In the genomic region with DNA sequence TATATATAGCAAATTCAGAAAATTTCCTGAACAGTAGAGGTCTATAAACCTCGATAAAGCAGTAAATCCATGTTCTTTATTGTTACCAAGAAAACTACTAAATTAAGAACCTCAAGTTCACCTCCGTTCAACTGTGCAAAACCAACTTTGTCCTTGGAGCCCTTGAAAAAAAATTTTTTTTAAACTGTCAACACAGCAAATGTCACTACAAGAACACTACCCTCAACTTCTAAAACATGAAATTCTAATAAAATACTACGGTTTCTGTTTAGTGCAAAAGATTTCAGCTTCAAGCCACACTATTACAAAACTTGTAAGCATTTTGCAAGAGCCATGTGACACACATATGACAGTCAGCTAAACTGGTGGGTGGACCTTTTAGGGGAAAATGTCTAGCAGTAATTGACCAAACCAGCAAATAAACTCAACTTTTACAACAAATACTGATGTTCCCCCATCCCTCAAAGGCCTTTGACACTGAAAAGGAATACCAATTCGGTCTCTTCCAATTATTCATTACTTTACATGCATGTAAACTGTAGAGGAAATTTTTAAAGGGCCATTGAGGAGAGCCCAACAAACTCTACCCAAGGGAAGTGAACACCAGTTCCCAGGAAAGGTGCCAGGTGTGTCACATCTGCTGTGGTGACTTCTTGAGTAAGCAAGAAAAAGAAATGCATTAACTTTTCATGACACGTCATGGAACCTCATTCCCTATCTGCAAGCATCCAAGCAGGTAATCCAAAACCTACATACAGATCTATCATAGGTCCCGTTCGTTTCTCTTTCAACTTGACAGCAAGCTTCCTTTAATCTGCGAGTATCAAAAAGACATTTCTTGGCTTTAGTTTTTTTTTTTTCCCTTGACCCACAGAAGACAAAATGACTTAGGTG, we compare ENCODE assay signal across 8 cellular contexts. TPM values are rescaled to one million over a fixed set of nuclear protein-coding genes. Genes with fewer than 3 reads are reported as not detected.
DNase-seq lines count a peak whose midpoint lies in the region; ATAC-seq, FAIRE-seq and TF ChIP-seq lines count a peak whose summit lies in the region.

No MANE protein-coding gene starts in this region.

- peaks cover 7% of the 10 kb centered on the region for H3K36me3 ChIP-seq in BLaER1
- H3K36me3 ChIP-seq in adipocyte (ENCODE audit: control insufficient read depth, insufficient read depth, low read length, severe bottlenecking), result no peaks in the 10 kb centered on the region
- H3K36me3 ChIP-seq in kidney (ENCODE audit: control insufficient read depth in 1 of 2, insufficient read depth in 2 of 2, low read length in 2 of 2), result no peaks in the 10 kb centered on the region
- H3K36me3 ChIP-seq in subcutaneous abdominal adipose tissue (ENCODE audit: control insufficient read depth in 5 of 5, insufficient read depth in 5 of 5, low read length in 5 of 5), result no peaks in the 10 kb centered on the region

- H3K9ac ChIP-seq in BLaER1 (peak overlapping the region; percentile 96), adipocyte (ENCODE audit: low read length) (peak overlapping the region; percentile 99), kidney (ENCODE audit: low read length in 2 of 2) (peak overlapping the region; percentile 95 to 97), subcutaneous abdominal adipose tissue (ENCODE audit: low read length in 5 of 5) (peak overlapping the region; percentile 91 to 99 (median 94))

- peak overlapping the region; percentile 93 for H3K4me2 ChIP-seq in BLaER1

- DNase-seq in Jurkat, Clone E6-1 (ENCODE audit: low read depth, low spot score), result no peak
- DNase-seq in adipocyte (ENCODE audit: low read depth) (peak; percentile 86), kidney (no peak), NCI-H82 (lab: John Stamatoyannopoulos, UW) (no peak)
- DNase-seq in activated CD4-positive, CD25-positive, alpha-beta regulatory T cell (lab: John Stamatoyannopoulos, UW), result no peak

- no peak for ATAC-seq in GM19328 (IDR thresholded peaks at IDR 0.05; ENCODE audit: unreplicated experiment)

- H3K4me1 ChIP-seq in BLaER1, result peaks cover 35% of the 10 kb centered on the region
- peaks cover 59% of the 10 kb centered on the region for H3K4me1 ChIP-seq in adipocyte (ENCODE audit: control insufficient read depth, insufficient read depth, low read length)
- peaks cover 5 to 32% of the 10 kb centered on the region in 2 donors for H3K4me1 ChIP-seq in kidney (ENCODE audit: control insufficient read depth in 1 of 2, insufficient read depth in 1 of 2, low read depth in 1 of 2, low read length in 2 of 2)
- peaks cover 0 to 60% (median 55%) of the 10 kb centered on the region in 5 donors for H3K4me1 ChIP-seq in subcutaneous abdominal adipose tissue (ENCODE audit: control insufficient read depth in 5 of 5, insufficient read depth in 5 of 5, low read length in 5 of 5)

- peak overlapping the region; percentile 86 for H3K4me3 ChIP-seq in BLaER1
- peak overlapping the region; percentile 98 for H3K4me3 ChIP-seq in Jurkat, Clone E6-1 (ENCODE audit: low read length)
- peak overlapping the region; percentile 100 for H3K4me3 ChIP-seq in adipocyte (ENCODE audit: low read length)
- H3K4me3 ChIP-seq in kidney (ENCODE audit: low read length in 2 of 2), result peak overlapping the region; percentile 97 to 98
- H3K4me3 ChIP-seq in subcutaneous abdominal adipose tissue (ENCODE audit: low read depth in 1 of 5, low read length in 5 of 5), result peak overlapping the region; percentile 78 to 99 (median 95)

- H3K9me3 ChIP-seq in BLaER1, result no peaks in the 10 kb centered on the region
- no peaks in the 10 kb centered on the region for H3K9me3 ChIP-seq in adipocyte (ENCODE audit: control insufficient read depth, low read length)
- no peaks in the 10 kb centered on the region for H3K9me3 ChIP-seq in kidney (ENCODE audit: control insufficient read depth in 1 of 2, low read length in 2 of 2)
- H3K9me3 ChIP-seq in subcutaneous abdominal adipose tissue (ENCODE audit: control insufficient read depth in 5 of 5, low read length in 5 of 5), result no peaks in the 10 kb centered on the region

- H3K27me3 ChIP-seq in BLaER1 (no peaks in the 10 kb centered on the region), adipocyte (replicated peaks; ENCODE audit: control insufficient read depth, insufficient read depth, low read length) (no peaks in the 10 kb centered on the region), subcutaneous abdominal adipose tissue (ENCODE audit: control insufficient read depth in 5 of 5, insufficient read depth in 4 of 5, low read length in 5 of 5) (no peaks in the 10 kb centered on the region)

- no peak for TF ChIP-seq CTCF in kidney (IDR thresholded peaks at IDR 0.05; ENCODE audit: borderline replicate concordance, extremely low read depth, insufficient read depth)

- FAIRE-seq in kidney (lab: Jason Lieb, UNC), result no peak

- H3K27ac ChIP-seq in BLaER1, result peak overlapping the region; percentile 90; the same call in 1 of the 2 replicates
- peak overlapping the region; percentile 56 to 99 for H3K27ac ChIP-seq in kidney (ENCODE audit: low read depth in 2 of 2, low read length in 2 of 2)
- peak overlapping the region; percentile 99 for H3K27ac ChIP-seq in subcutaneous abdominal adipose tissue (ENCODE audit: low read depth, low read length)

- H4K20me1 ChIP-seq in BLaER1, result peaks cover 62% of the 10 kb centered on the region

- intact Hi-C loops in kidney (cut with DNase I), result no loop called here

RNA-seq across cellular contexts. Expression of gene RAB1A, which starts 1.4 kb away (rescaled TPM):
- polyA plus RNA-seq in Jurkat, Clone E6-1 (2012; ENCODE audit: insufficient read depth, insufficient read length), result 83.7 TPM
- 166 TPM for total RNA-seq in kidney
- 194 TPM for polyA plus RNA-seq in kidney (ENCODE audit: insufficient read depth, low read depth, low replicate concordance)
